In the genomic region with DNA sequence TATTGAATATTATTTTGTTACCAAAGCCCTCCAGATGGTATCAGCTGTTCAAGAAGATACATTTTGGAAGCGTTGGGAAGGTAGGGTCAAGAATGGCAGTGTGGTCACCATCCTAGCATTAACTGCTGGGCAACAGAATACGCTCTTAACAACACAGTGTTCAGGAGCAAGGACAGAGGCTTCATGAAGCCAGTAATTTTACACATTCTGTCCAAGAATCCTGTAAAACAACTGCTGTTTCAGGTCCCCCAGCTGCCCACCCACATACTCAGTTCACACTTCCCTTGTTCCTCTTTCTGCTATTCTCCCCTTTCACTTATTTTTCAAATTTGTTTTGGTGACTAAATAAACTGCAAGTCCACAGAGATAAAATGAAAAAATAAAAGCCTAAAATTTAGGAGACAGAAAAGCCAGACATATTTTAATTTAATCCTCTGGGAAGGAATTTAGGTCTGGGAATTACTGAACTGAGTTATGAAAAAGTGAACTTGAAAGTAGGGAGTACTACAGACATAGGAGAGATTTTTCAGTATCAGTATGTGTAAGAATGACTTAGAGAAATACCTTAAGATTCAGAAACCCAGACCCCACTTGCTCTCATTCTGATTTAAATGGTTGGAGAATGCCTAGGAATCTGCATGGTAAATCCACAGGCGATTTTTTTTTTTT, we compare ENCODE assay signal across 15 cellular contexts.
A peak's percentile ranks its signal among the peaks of the same experiment; 100 is the strongest.
DNase-seq lines count a peak whose midpoint lies in the region; ATAC-seq and TF ChIP-seq lines count a peak whose summit lies in the region.
"Had no signal": no experiment of that assay in that cellular context is flagged by ENCODE, and none has a peak within 500 bp of the region (broad histone marks: within the 10 kb centered on the region; RNA-seq: fewer than 3 reads in every experiment).

No MANE protein-coding gene starts in this region.

- ATAC-seq in GM18505 (IDR thresholded peaks at IDR 0.05; ENCODE audit: unreplicated experiment) (peak; percentile 70), HG03354 (IDR thresholded peaks at IDR 0.05; ENCODE audit: poor library complexity, severe bottlenecking, unreplicated experiment) (peak; percentile 64), GM19395 (IDR thresholded peaks at IDR 0.05; ENCODE audit: unreplicated experiment) (no peak)
- ATAC-seq: activated CD8-positive, alpha-beta T cell treated with anti-CD3 and anti-CD28 coated beads for 36 hours had no signal

- H3K18ac ChIP-seq in neuronal stem cell (ENCODE audit: low read length): no peak overlapping the region

- intact Hi-C loops in head of caudate nucleus (cut with DNase I): no loop called here

- H4K8ac ChIP-seq in neuronal stem cell (ENCODE audit: low read depth, low read length): no peak overlapping the region

- H2BK12ac ChIP-seq in neuronal stem cell (ENCODE audit: low read length): no peak overlapping the region

- H3K27me3 ChIP-seq in neuronal stem cell (ENCODE audit: control insufficient read depth in 3 of 3, insufficient read depth in 3 of 3, low read depth in 1 of 3, low read length in 3 of 3): no peaks in the 10 kb centered on the region
- H3K27me3 ChIP-seq: tibial artery had no signal

- no peak overlapping the region for H3K4me3 ChIP-seq in astrocyte of the spinal cord (ENCODE audit: low read depth, low read length)
- H3K4me3 ChIP-seq in neuronal stem cell (ENCODE audit: low read length in 2 of 2): no peak overlapping the region
- H3K4me3 ChIP-seq: tibial artery had no signal

- H4K91ac ChIP-seq in neuronal stem cell (ENCODE audit: low read depth, low read length, poor library complexity): no peak overlapping the region

- H2BK15ac ChIP-seq in neuronal stem cell (ENCODE audit: low read length): no peak overlapping the region

- no peak overlapping the region for H2AK5ac ChIP-seq in neuronal stem cell (ENCODE audit: low read depth, low read length)

- no peak overlapping the region for H3K23ac ChIP-seq in neuronal stem cell (ENCODE audit: low read depth, low read length, poor library complexity)

- DNase-seq in astrocyte of the spinal cord (ENCODE audit: low read depth, low spot score) (peak; percentile 46), neuronal stem cell (ENCODE audit: low spot score) (no peak), head of caudate nucleus (no peak), SIG-M5 (lab: John Stamatoyannopoulos, UW) (no peak)
- DNase-seq in activated CD4-positive, alpha-beta T cell treated with anti-CD3 and anti-CD28 coated beads for 4 hours: no peak
- DNase-seq: activated CD8-positive, alpha-beta T cell treated with anti-CD3 and anti-CD28 coated beads for 36 hours; activated effector memory CD4-positive, alpha-beta T cell treated with Interleukin-2 at 50 U/mL for 16 hours; DMS153; NCI-H187 treated with DMSO at 0.1 percent for 48 hours; T-helper 9 cell; tibial artery had no signal

- no peak overlapping the region for H3K4ac ChIP-seq in neuronal stem cell (ENCODE audit: low read length)

- in situ Hi-C loops in astrocyte of the spinal cord (cut with HindIII; ENCODE audit: low sequenced_read_pairs): no loop called here

- H3K4me2 ChIP-seq in neuronal stem cell (ENCODE audit: insufficient read depth, low read length, poor library complexity, severe bottlenecking): no peak overlapping the region

- peak overlapping the region; percentile 42 for H2AFZ ChIP-seq in neuronal stem cell (ENCODE audit: low read length)

- no peak overlapping the region for H3K9ac ChIP-seq in neuronal stem cell (ENCODE audit: low read depth, low read length, poor library complexity)

- H3K36me3 ChIP-seq in neuronal stem cell (replicated peaks in 1 of 2; ENCODE audit: control insufficient read depth in 2 of 2, insufficient read depth in 2 of 2, low read length in 2 of 2): no peaks in the 10 kb centered on the region
- H3K36me3 ChIP-seq: tibial artery had no signal

- H3K79me1 ChIP-seq in neuronal stem cell (ENCODE audit: low read depth, low read length): no peaks in the 10 kb centered on the region

- H3K14ac ChIP-seq in neuronal stem cell (ENCODE audit: low read length): no peak overlapping the region

- no peak overlapping the region for H2BK120ac ChIP-seq in neuronal stem cell (ENCODE audit: low read depth, low read length)

- no peaks in the 10 kb centered on the region for H3K9me3 ChIP-seq in neuronal stem cell (replicated peaks in 1 of 2; ENCODE audit: control insufficient read depth in 2 of 2, insufficient read depth in 1 of 2, low read depth in 1 of 2, low read length in 2 of 2)
- H3K9me3 ChIP-seq: tibial artery had no signal

- H3K4me1 ChIP-seq in neuronal stem cell (ENCODE audit: control insufficient read depth in 2 of 2, insufficient read depth in 1 of 2, low read depth in 1 of 2, low read length in 2 of 2): peaks cover 0 to 2% of the 10 kb centered on the region in 2 donors

- no peak overlapping the region for H2BK5ac ChIP-seq in neuronal stem cell (ENCODE audit: low read length)

- whole genome bisulfite sequencing in neuronal stem cell (ENCODE audit: extremely low coverage in 2 of 2, insufficient read length in 2 of 2, insufficient replicate concordance in 1 of 2), 2 donors: no CpG with 5 or more reads among the region's 3 CpGs

- no peak for TF ChIP-seq POLR2A in GM18505 (IDR thresholded peaks at IDR 0.05; ENCODE audit: borderline replicate concordance, extremely low read depth, insufficient read depth, insufficient read length)

- TF ChIP-seq CTCF in astrocyte of the spinal cord (IDR thresholded peaks at IDR 0.05; ENCODE audit: low read depth, low read length): no peak

- H3K27ac ChIP-seq in neuronal stem cell (replicated peaks; ENCODE audit: low read length): no peak overlapping the region
- H3K27ac ChIP-seq: HL-60, tibial artery had no signal
